In the genomic region with DNA sequence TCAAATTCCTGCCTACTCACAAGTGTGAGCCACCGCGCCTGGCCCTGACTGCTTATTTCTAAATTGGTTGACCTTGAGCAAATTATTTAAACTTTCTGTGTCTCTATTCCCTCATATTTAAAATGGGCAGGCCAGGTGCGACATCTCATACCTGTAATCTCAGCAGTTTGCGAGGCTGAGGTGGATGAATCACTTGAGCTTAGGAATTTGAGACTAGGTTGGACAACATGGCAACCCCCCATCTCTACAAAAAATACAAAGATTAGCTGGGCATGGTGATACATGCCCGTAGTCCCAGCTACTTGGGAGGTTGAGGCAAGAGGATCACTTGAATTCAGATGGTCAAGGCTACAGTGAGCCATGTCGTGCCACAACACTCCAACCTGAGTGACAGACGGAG, we compare ENCODE assay signal across 1 cellular context.
TF ChIP-seq lines count a peak whose summit lies in the region.

No MANE protein-coding gene starts in this region.

TF ChIP-seq in IMR-90, 13 proteins besides CTCF, POLR2A, EP300 and RAD21:
- TF ChIP-seq NFE2L2 (IDR thresholded peaks at IDR 0.05; ENCODE audit: low read depth, low read length), result no peak
- no peak for TF ChIP-seq MAFK (IDR thresholded peaks at IDR 0.05; ENCODE audit: low read depth, low read length)
- TF ChIP-seq RFX5 (IDR thresholded peaks at IDR 0.05; ENCODE audit: low read depth, low read length), result no peak
- TF ChIP-seq, protein P1, sequence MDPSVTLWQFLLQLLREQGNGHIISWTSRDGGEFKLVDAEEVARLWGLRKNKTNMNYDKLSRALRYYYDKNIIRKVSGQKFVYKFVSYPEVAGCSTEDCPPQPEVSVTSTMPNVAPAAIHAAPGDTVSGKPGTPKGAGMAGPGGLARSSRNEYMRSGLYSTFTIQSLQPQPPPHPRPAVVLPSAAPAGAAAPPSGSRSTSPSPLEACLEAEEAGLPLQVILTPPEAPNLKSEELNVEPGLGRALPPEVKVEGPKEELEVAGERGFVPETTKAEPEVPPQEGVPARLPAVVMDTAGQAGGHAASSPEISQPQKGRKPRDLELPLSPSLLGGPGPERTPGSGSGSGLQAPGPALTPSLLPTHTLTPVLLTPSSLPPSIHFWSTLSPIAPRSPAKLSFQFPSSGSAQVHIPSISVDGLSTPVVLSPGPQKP (IDR thresholded peaks at IDR 0.05; ENCODE audit: borderline replicate concordance, low read depth, low read length), result no peak
- no peak for TF ChIP-seq RCOR1 (IDR thresholded peaks at IDR 0.05; ENCODE audit: insufficient replicate concordance, low read length)
- no peak for TF ChIP-seq CEBPB (IDR thresholded peaks at IDR 0.05; ENCODE audit: low read depth, low read length)
- no peak for TF ChIP-seq MAZ (IDR thresholded peaks at IDR 0.05; ENCODE audit: borderline replicate concordance, low read depth, low read length)
- TF ChIP-seq, protein P2, sequence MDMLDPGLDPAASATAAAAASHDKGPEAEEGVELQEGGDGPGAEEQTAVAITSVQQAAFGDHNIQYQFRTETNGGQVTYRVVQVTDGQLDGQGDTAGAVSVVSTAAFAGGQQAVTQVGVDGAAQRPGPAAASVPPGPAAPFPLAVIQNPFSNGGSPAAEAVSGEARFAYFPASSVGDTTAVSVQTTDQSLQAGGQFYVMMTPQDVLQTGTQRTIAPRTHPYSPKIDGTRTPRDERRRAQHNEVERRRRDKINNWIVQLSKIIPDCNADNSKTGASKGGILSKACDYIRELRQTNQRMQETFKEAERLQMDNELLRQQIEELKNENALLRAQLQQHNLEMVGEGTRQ (IDR thresholded peaks at IDR 0.05; ENCODE audit: low read depth, low read length), result no peak
- TF ChIP-seq BHLHE40 (IDR thresholded peaks at IDR 0.05; ENCODE audit: low read depth, low read length), result no peak
- TF ChIP-seq FOS (IDR thresholded peaks at IDR 0.05; ENCODE audit: low read depth, low read length), result no peak
- no peak for TF ChIP-seq MXI1 (IDR thresholded peaks at IDR 0.05; ENCODE audit: borderline replicate concordance, low read depth, low read length)
- TF ChIP-seq SMC3 (IDR thresholded peaks at IDR 0.05; ENCODE audit: low read depth, low read length), result no peak
- TF ChIP-seq CHD1 (IDR thresholded peaks at IDR 0.05; ENCODE audit: low read depth, low read length), result no peak
